ENCODE assay signal across 9 cellular contexts in genomic region chr4:156217236-156217635, GRCh38.
"Had no signal": no experiment of that assay in that cellular context is flagged by ENCODE, and none has a peak within 500 bp of the region (broad histone marks: within the 10 kb centered on the region; RNA-seq: fewer than 3 reads in every experiment).

No MANE protein-coding gene starts in this region.

- H2AFZ ChIP-seq: GM23248 had no signal

- H3K27ac ChIP-seq: GM23248, HL-60 had no signal

- H3K4me3 ChIP-seq: GM23248, HAP-1 had no signal

- H3K36me3 ChIP-seq: HAP-1 had no signal

- H3K9me3 ChIP-seq: HAP-1 had no signal

- H3K9ac ChIP-seq: GM23248 had no signal

- ATAC-seq: HCT116, HepG2 had no signal

- DNase-seq: GM23248, GOT3, H7, HFFc6, KBM-7 had no signal

- FAIRE-seq: HepG2 had no signal

- H3K4me1 ChIP-seq: HAP-1 had no signal
